ENCODE assay signal across 9 cellular contexts in the genomic region with DNA sequence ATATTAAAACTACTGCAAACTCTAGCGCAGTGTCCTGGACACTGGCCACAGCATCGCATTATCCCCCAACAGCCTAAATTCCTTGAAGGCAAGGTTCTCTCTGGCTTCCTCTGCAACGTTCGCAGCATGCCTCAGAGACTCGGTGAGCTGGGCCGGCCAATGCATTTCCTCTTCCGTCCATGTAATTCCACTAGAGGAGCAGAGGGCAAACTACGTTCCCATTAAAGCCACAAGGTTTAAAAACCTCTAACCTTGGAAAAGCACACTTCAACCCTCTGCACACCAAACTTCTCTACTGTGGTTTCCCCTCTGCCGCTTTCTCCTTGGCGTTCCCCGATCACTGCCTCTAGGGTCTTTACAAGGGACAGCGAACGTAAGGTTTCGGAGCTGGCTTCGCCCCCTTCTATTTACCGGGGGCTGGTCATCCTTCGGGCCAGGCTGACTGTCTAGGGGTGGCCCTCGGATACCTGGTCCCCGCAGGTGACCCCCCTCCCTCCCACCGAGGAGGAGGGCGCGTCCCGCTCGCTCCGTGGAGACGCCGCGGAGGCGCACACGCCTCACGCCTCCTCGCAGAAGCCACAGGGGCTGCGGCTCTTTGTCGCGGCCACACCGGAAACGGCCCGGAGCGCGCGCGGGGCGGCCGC. TPM values are rescaled to one million over a fixed set of nuclear protein-coding genes. Genes with fewer than 3 reads are reported as not detected.
DNase-seq lines count a peak whose midpoint lies in the region; ATAC-seq, FAIRE-seq and TF ChIP-seq lines count a peak whose summit lies in the region.
"Had no signal": no experiment of that assay in that cellular context is flagged by ENCODE, and none has a peak within 500 bp of the region (broad histone marks: within the 10 kb centered on the region; RNA-seq: fewer than 3 reads in every experiment).

No MANE protein-coding gene starts in this region.

- peak; percentile 16 for ATAC-seq in GM19438 (IDR thresholded peaks at IDR 0.05; ENCODE audit: low read depth, unreplicated experiment)
- ATAC-seq in HG03439 (IDR thresholded peaks at IDR 0.05; ENCODE audit: unreplicated experiment): peak; percentile 9
- ATAC-seq in PC-3: peak; percentile 41

- peaks cover 6% of the 10 kb centered on the region for H3K36me3 Mint-ChIP-seq in MCF 10A (ENCODE audit: insufficient read depth, unreplicated experiment)

- H3K9me3 ChIP-seq in PC-3 (ENCODE audit: low read length) (no peaks in the 10 kb centered on the region), keratinocyte (ENCODE audit: control insufficient read depth, low read depth, low read length) (no peaks in the 10 kb centered on the region), small intestine (ENCODE audit: control insufficient read depth, low read depth) (no peaks in the 10 kb centered on the region)

- peak overlapping the region; percentile 98 for H3K4me2 ChIP-seq in PC-3 (ENCODE audit: low read length)
- H3K4me2 ChIP-seq in keratinocyte (ENCODE audit: control insufficient read depth, extremely low read depth, insufficient read depth, low read depth, low read length): peak overlapping the region; percentile 85

- DNase-seq in DMS79 (lab: John Stamatoyannopoulos, UW) (peak; percentile 21), PC-3 (peak; percentile 59), MCF 10A (ENCODE audit: unreplicated experiment) (peak; percentile 70), keratinocyte (ENCODE audit: low read depth, low spot score) (no peak), small intestine (peak; percentile 70), NK-92 (lab: John Stamatoyannopoulos, UW; ENCODE audit: unreplicated experiment) (no peak)

- peak overlapping the region; percentile 82 for H3K4me3 ChIP-seq in PC-3 (ENCODE audit: low read length)
- peak overlapping the region; percentile 57 to 80 (median 75) for H3K4me3 ChIP-seq in keratinocyte (ENCODE audit: control insufficient read depth in 2 of 3, extremely low read depth in 1 of 3, insufficient read depth in 2 of 3, low read depth in 1 of 3, low read length in 3 of 3)
- H3K4me3 ChIP-seq in small intestine (ENCODE audit: low read depth in 1 of 2, low read length in 2 of 2): peak overlapping the region; percentile 91

- H4K20me1 ChIP-seq in PC-3 (ENCODE audit: low read length) (0 out of 2 replicates have a peak, but pooled peaks cover 2% of the 10 kb centered on the region), keratinocyte (ENCODE audit: control insufficient read depth, extremely low read depth, insufficient read depth, low read length) (no peaks in the 10 kb centered on the region)

- no peaks in the 10 kb centered on the region for H3K27me3 Mint-ChIP-seq in MCF 10A (ENCODE audit: insufficient read depth, unreplicated experiment)

- peaks cover 6% of the 10 kb centered on the region for H3F3A ChIP-seq in PC-3 (ENCODE audit: low read length, unreplicated experiment)

- intact Hi-C loops in PC-3 (cut with micrococcal nuclease): no loop called here
- intact Hi-C loops in MCF 10A (cut with micrococcal nuclease): loop anchor here (2.0 kb wide), 1 partner anchor 28 kb away; no protein-coding TSS in a partner anchor

- H3K9me1 ChIP-seq in keratinocyte (ENCODE audit: control insufficient read depth, extremely low read depth, insufficient read depth, low read length): no peaks in the 10 kb centered on the region

- H3K9me2 ChIP-seq in PC-3 (replicated peaks; ENCODE audit: low read length): no peaks in the 10 kb centered on the region

- H2AFZ ChIP-seq in PC-3 (ENCODE audit: low read length): peak overlapping the region; percentile 97
- H2AFZ ChIP-seq in keratinocyte (ENCODE audit: control insufficient read depth, low read length): peak overlapping the region; percentile 81

- CTCF ChIA-PET in PC-3 (lab: Charles Lee) (interaction anchor here (0.6 to 1.0 kb wide), 3 partner anchors 19 to 66 kb away, joined by 3 to 5 read pairs (median 5); no protein-coding TSS in a partner anchor), MCF 10A (lab: Yijun Ruan, JAX) (interaction anchor here (0.7 to 7.2 kb wide), 7 partner anchors 13 to 71 kb away, joined by 3 to 175 read pairs (median 4); no protein-coding TSS in a partner anchor)

- no peaks in the 10 kb centered on the region for H3K9me3 Mint-ChIP-seq in MCF 10A (ENCODE audit: unreplicated experiment)

- H3K9ac ChIP-seq in PC-3 (ENCODE audit: low read length) (peak overlapping the region; percentile 64), keratinocyte (ENCODE audit: control insufficient read depth, extremely low read depth, insufficient read depth, low read length) (peak overlapping the region; percentile 87)

- POLR2A ChIA-PET in PC-3 (lab: Charles Lee; ENCODE audit: unreplicated experiment): interaction anchor here (0.7 kb wide), 1 partner anchor 67 kb away, joined by 3 read pairs; no protein-coding TSS in a partner anchor
- POLR2A ChIA-PET in MCF 10A (lab: Yijun Ruan, JAX): interaction anchor here (0.6 to 2.7 kb wide), 23 partner anchors 9 to 1144 kb away, joined by 3 to 14 read pairs (median 4); partner anchors contain the start of gene PROX1

- H3K27ac Mint-ChIP-seq in MCF 10A (ENCODE audit: low read depth, unreplicated experiment): peak overlapping the region; percentile 46

- H3K36me3 ChIP-seq in PC-3 (ENCODE audit: low read depth, low read length) (no peaks in the 10 kb centered on the region), keratinocyte (ENCODE audit: control insufficient read depth in 2 of 2, extremely low read depth in 1 of 2, insufficient read depth in 2 of 2, low read length in 2 of 2) (no peaks in the 10 kb centered on the region), small intestine (ENCODE audit: control insufficient read depth in 2 of 2, insufficient read depth in 2 of 2, low read length in 2 of 2) (no peaks in the 10 kb centered on the region)

- peaks cover 40% of the 10 kb centered on the region for H3K79me2 ChIP-seq in PC-3 (ENCODE audit: low read length)
- peaks cover 29% of the 10 kb centered on the region for H3K79me2 ChIP-seq in keratinocyte (ENCODE audit: control insufficient read depth, insufficient read depth, low read length)

- BruUV-seq in PC-3 (replicated peaks; lab: Mats Ljungman, UMichigan) (TSS peak; percentile 66), MCF 10A (replicated peaks; lab: Mats Ljungman, UMichigan) (no TSS peak)

- TF ChIP-seq CTCF in PC-3 (conservative IDR thresholded peaks at IDR 0.05; ENCODE audit: low read depth, low read length) (no peak), MCF 10A (IDR thresholded peaks at IDR 0.05; ENCODE audit: unreplicated experiment) (no peak), keratinocyte (optimal IDR thresholded peaks at IDR 0.05 in 1 of 3, IDR thresholded peaks at IDR 0.05 in 1 of 3, conservative IDR thresholded peaks at IDR 0.05 in 1 of 3; ENCODE audit: extremely low read depth in 1 of 3, insufficient read depth in 2 of 3, low read length in 3 of 3) (no peak)

- no peaks in the 10 kb centered on the region for H3K27me3 ChIP-seq in PC-3 (ENCODE audit: low read length)
- H3K27me3 ChIP-seq in keratinocyte (ENCODE audit: control insufficient read depth, extremely low read depth, insufficient read depth, low read length): no peaks in the 10 kb centered on the region
- H3K27me3 ChIP-seq in small intestine (ENCODE audit: control insufficient read depth in 2 of 2, insufficient read depth in 2 of 2, low read length in 2 of 2): no peaks in the 10 kb centered on the region

- dilution Hi-C loops in keratinocyte (cut with MboI; ENCODE audit: extremely low pct_ligation_motif_present, low sequenced_read_pairs): no loop called here

- FAIRE-seq in keratinocyte (lab: Jason Lieb, UNC) (no peak), small intestine (lab: Jason Lieb, UNC) (no peak)
- FAIRE-seq: colon had no signal

- peak overlapping the region; percentile 89 for H3K4me3 Mint-ChIP-seq in MCF 10A (ENCODE audit: unreplicated experiment)

- peaks cover 37% of the 10 kb centered on the region for H3K4me1 Mint-ChIP-seq in MCF 10A (ENCODE audit: insufficient read depth, unreplicated experiment)

- 1% methylated on average over 35 to 44 of the region's 44 CpGs for WGBS in small intestine, 3 donors

- H3K27ac ChIP-seq in PC-3 (ENCODE audit: low read length): peak overlapping the region; percentile 36
- peak overlapping the region; percentile 62 for H3K27ac ChIP-seq in keratinocyte (ENCODE audit: control insufficient read depth, insufficient read depth, low read length)
- peak overlapping the region; percentile 90 to 93 for H3K27ac ChIP-seq in small intestine (ENCODE audit: low read depth in 1 of 2, low read length in 1 of 2)

- H3K4me1 ChIP-seq in PC-3 (ENCODE audit: insufficient read depth, low read length) (peaks cover 44% of the 10 kb centered on the region), keratinocyte (ENCODE audit: control insufficient read depth, extremely low read depth, insufficient read depth, low read length) (peaks cover 12% of the 10 kb centered on the region), small intestine (ENCODE audit: control insufficient read depth in 2 of 2, insufficient read depth in 1 of 2, low read depth in 1 of 2, low read length in 1 of 2) (peaks cover 0 to 4% of the 10 kb centered on the region in 2 donors)

RNA-seq across cellular contexts. Expression of gene SMYD2, which starts 0.5 kb away (rescaled TPM):
- 92.6 and 124 TPM in 2 replicates for total RNA-seq in PC-3 (2014; rRNA removed)
- 54.5 and 75.1 TPM in 2 replicates for total RNA-seq in MCF 10A (2022)
- polyA plus RNA-seq in keratinocyte: 55.1 to 75.5 TPM (median 64.5 TPM) in 3 replicates
- 19.1 TPM for polyA plus RNA-seq in keratinocyte (2011; ENCODE audit: low read depth)
- polyA plus RNA-seq in keratinocyte (2011; cell fraction: cytosol; rRNA removed): 47.8 and 74.6 TPM in 2 replicates
- 50.3 and 54.7 TPM in 2 replicates for polyA plus RNA-seq in keratinocyte (2011; cell fraction: nucleus; rRNA removed)
- 22.4 and 45.0 TPM in 2 replicates for polyA plus RNA-seq in keratinocyte (2012; ENCODE audit: low replicate concordance)
- polyA minus RNA-seq in keratinocyte: 17.8 to 40.4 TPM (median 31.0 TPM) in 3 replicates
- polyA minus RNA-seq in keratinocyte (2011; cell fraction: cytosol; rRNA and poly(A)+ RNA removed): 32.2 TPM
- 12.9 and 23.3 TPM in 2 replicates for polyA minus RNA-seq in keratinocyte (2011; cell fraction: nucleus; rRNA and poly(A)+ RNA removed)
- polyA plus RNA-seq in small intestine: 10 to 100 TPM; 20.8 to 21.3 (median 21.2) TPM

Comparison
In these comparisons a context has a peak if more than half of its experiments do, and no peak if none do; other contexts are left out.
1. DNase-seq: peak in DMS79 (single experiment), PC-3 (single experiment), MCF 10A (single experiment) and small intestine (single experiment); none in keratinocyte (single experiment) and NK-92 (single experiment).
2. H3K27ac ChIP-seq: peak in every context shown above with its lines; median percentile 92 in small intestine; 62 in keratinocyte; 36 in PC-3.
3. Peak in every context shown above with its lines, with median percentiles within 50 percentile points of each other: ATAC-seq and H3K4me3 ChIP-seq.